ENCODE assay signal across 15 cellular contexts in the genomic region with DNA sequence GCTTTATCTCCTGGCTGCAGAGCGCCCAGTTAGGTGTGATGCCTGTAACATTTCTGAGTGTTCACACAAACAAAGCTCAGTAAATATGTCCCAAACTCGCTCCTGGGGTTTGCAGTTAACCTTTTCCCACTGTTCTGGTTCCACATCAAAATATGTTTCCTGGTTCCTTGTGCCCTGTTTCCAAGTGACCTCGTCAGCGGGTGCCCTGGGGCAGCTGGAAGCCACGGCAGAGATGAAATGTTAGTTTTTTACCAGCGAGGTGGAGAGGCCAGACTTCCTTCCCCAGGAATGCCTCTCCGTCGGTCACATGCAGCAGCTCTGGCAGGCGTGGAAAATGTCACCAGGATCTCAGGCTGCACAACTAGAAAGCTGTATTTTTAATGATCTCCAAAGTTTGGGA.
"Had no signal": no experiment of that assay in that cellular context is flagged by ENCODE, and none has a peak within 500 bp of the region (broad histone marks: within the 10 kb centered on the region; RNA-seq: fewer than 3 reads in every experiment).

No MANE protein-coding gene starts in this region.

- H3K4me1 Mint-ChIP-seq: mesothelial cell of epicardium had no signal

- H3K27ac Mint-ChIP-seq: mesothelial cell of epicardium; stimulated activated effector memory CD8-positive, alpha-beta T cell treated with anti-CD3 and anti-CD28 coated beads, Interleukin-12 subunit alpha, Interleukin-12 subunit beta, amount 100 ng/mL, for 72 hours had no signal

- H3K36me3 Mint-ChIP-seq: stimulated activated effector memory CD8-positive, alpha-beta T cell treated with anti-CD3 and anti-CD28 coated beads, Interleukin-12 subunit alpha, Interleukin-12 subunit beta, amount 100 ng/mL, for 72 hours had no signal

- ATAC-seq: gastrocnemius medialis; stimulated activated effector memory CD8-positive, alpha-beta T cell treated with anti-CD3 and anti-CD28 coated beads, Interleukin-12 subunit alpha, Interleukin-12 subunit beta, amount 100 ng/mL, for 72 hours had no signal

- H3K4me3 Mint-ChIP-seq: mesothelial cell of epicardium; stimulated activated effector memory CD8-positive, alpha-beta T cell treated with anti-CD3 and anti-CD28 coated beads, Interleukin-12 subunit alpha, Interleukin-12 subunit beta, amount 100 ng/mL, for 72 hours had no signal

- DNase-seq: activated gamma-delta T cell; activated T-cell treated with anti-CD3 and anti-CD28 coated beads for 4 hours; colonic mucosa; effector CD8-positive, alpha-beta T cell; gastrocnemius medialis; islet precursor cell; retina; small intestine had no signal

- H3K27ac ChIP-seq: cardiac muscle cell, colonic mucosa, epithelial cell of prostate, gastrocnemius medialis, pancreas, tibial artery, vagina had no signal

- H3K27me3 ChIP-seq: cardiac muscle cell, colonic mucosa, gastrocnemius medialis, pancreas, tibial artery, vagina had no signal

- H3K9me3 Mint-ChIP-seq: mesothelial cell of epicardium; stimulated activated effector memory CD8-positive, alpha-beta T cell treated with anti-CD3 and anti-CD28 coated beads, Interleukin-12 subunit alpha, Interleukin-12 subunit beta, amount 100 ng/mL, for 72 hours had no signal

- H3K4me3 ChIP-seq: cardiac muscle cell, colonic mucosa, gastrocnemius medialis, pancreas, tibial artery, vagina had no signal

- H3K9me3 ChIP-seq: colonic mucosa, gastrocnemius medialis, pancreas, tibial artery, vagina had no signal

- H3K4me1 ChIP-seq: colonic mucosa, pancreas had no signal

- H3K36me3 ChIP-seq: cardiac muscle cell, colonic mucosa had no signal
